ENCODE assay signal across 8 cellular contexts in the genomic region with DNA sequence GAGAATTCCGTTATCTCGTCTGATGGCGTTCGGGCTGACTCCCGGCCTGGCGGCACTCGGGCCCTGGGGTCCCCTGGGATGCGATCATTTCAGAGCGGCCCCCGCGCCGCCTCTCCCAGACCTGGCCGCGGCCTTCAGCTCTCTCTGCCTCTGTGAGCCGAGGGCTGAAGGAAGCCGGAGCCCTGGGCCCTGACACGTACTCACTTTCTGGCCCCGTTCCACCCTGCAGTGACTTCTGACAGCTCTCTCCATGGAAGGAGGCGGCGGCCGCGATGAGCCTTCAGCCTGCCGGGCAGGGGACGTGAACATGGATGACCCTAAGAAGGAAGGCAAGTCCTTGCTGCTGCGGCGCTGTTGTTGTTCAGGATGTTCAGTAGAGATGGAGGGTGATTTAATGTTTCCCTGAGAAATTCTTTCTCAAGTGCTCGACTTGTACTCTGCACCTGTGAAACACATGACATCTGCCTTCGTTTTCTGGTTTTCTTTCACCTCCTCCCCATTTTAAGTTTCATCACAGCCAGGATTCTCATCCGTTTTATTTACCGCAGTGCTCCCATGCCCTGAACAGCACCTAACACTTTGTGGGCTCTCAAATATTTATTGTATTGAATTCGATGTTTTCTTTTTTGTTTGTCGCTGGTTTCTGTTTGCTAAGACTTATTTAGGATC.
A peak's percentile ranks its signal among the peaks of the same experiment; 100 is the strongest.
DNase-seq lines count a peak whose midpoint lies in the region; ATAC-seq and TF ChIP-seq lines count a peak whose summit lies in the region.

No MANE protein-coding gene starts in this region.

- TF ChIP-seq CTCF in DOHH2 (IDR thresholded peaks at IDR 0.05; ENCODE audit: low read depth, low read length, poor library complexity, severe bottlenecking): no peak
- TF ChIP-seq CTCF in Loucy (conservative IDR thresholded peaks at IDR 0.05; ENCODE audit: low read length): no peak

- DNase-seq in activated naive CD8-positive, alpha-beta T cell treated with anti-CD3 and anti-CD28 coated beads, Interleukin-2, amount 50 U/mL, for 24 hours: peak; percentile 34
- DNase-seq in iPS-NIHi7 (ENCODE audit: extremely low spot score) (peak; percentile 43), MV-4-11 (lab: John Stamatoyannopoulos, UW) (no peak)

- peak overlapping the region; percentile 97 for H3K4me2 ChIP-seq in DOHH2 (ENCODE audit: low read length)
- H3K4me2 ChIP-seq in Loucy (ENCODE audit: low read depth, low read length, poor library complexity, severe bottlenecking): peak overlapping the region; percentile 77

- H3K4me3 Mint-ChIP-seq in activated naive CD8-positive, alpha-beta T cell treated with anti-CD3 and anti-CD28 coated beads, Interleukin-2, amount 50 U/mL, for 24 hours: peak overlapping the region; percentile 88
- peak overlapping the region; percentile 92 for H3K4me3 Mint-ChIP-seq in stimulated activated naive CD8-positive, alpha-beta T cell treated with anti-CD3 and anti-CD28 coated beads, Interleukin-15, Interleukin-2, amounts not matched to agents 100 ng/mL and 50 ng/mL, for 24 hours

- H3K36me3 Mint-ChIP-seq in activated naive CD8-positive, alpha-beta T cell treated with anti-CD3 and anti-CD28 coated beads, Interleukin-2, amount 50 U/mL, for 24 hours (ENCODE audit: low read depth): peaks cover 32% of the 10 kb centered on the region
- H3K36me3 Mint-ChIP-seq in stimulated activated naive CD8-positive, alpha-beta T cell treated with anti-CD3 and anti-CD28 coated beads, Interleukin-15, Interleukin-2, amounts not matched to agents 100 ng/mL and 50 ng/mL, for 24 hours (ENCODE audit: low read depth): peaks cover 37% of the 10 kb centered on the region

- no peaks in the 10 kb centered on the region for H4K20me1 ChIP-seq in DOHH2 (ENCODE audit: control insufficient read depth, insufficient read depth, low read depth, low read length)
- H4K20me1 ChIP-seq in Loucy (ENCODE audit: insufficient read depth, low read length, poor library complexity, severe bottlenecking): peaks cover 2% of the 10 kb centered on the region

- H3K4me1 ChIP-seq in DOHH2 (ENCODE audit: control insufficient read depth, low read length) (peaks cover 54% of the 10 kb centered on the region), Loucy (ENCODE audit: insufficient read depth, low read length, poor library complexity, severe bottlenecking) (peaks cover 52% of the 10 kb centered on the region)

- no peaks in the 10 kb centered on the region for H3K9me2 ChIP-seq in DOHH2 (replicated peaks; ENCODE audit: control insufficient read depth, low read length)
- no peaks in the 10 kb centered on the region for H3K9me2 ChIP-seq in Loucy (replicated peaks; ENCODE audit: low read depth, low read length)

- peaks cover 3% of the 10 kb centered on the region for H3K27me3 Mint-ChIP-seq in activated naive CD8-positive, alpha-beta T cell treated with anti-CD3 and anti-CD28 coated beads, Interleukin-2, amount 50 U/mL, for 24 hours
- no peaks in the 10 kb centered on the region for H3K27me3 Mint-ChIP-seq in stimulated activated naive CD8-positive, alpha-beta T cell treated with anti-CD3 and anti-CD28 coated beads, Interleukin-15, Interleukin-2, amounts not matched to agents 100 ng/mL and 50 ng/mL, for 24 hours

- H3K27me3 ChIP-seq in DOHH2 (ENCODE audit: control insufficient read depth, low read length): no peaks in the 10 kb centered on the region
- no peaks in the 10 kb centered on the region for H3K27me3 ChIP-seq in Loucy (ENCODE audit: insufficient read depth, low read length, poor library complexity, severe bottlenecking)

- peaks cover 45% of the 10 kb centered on the region for H3K36me3 ChIP-seq in DOHH2 (ENCODE audit: control insufficient read depth, low read length)
- H3K36me3 ChIP-seq in Loucy (ENCODE audit: insufficient read depth, low read length): peaks cover 14% of the 10 kb centered on the region; the same call in 1 of the 2 replicates

- H3K79me2 ChIP-seq in DOHH2 (ENCODE audit: control insufficient read depth, low read length): peaks cover 63% of the 10 kb centered on the region
- H3K79me2 ChIP-seq in Loucy (ENCODE audit: insufficient read depth, low read length): peaks cover 73% of the 10 kb centered on the region

- peak overlapping the region; percentile 96 for H3K4me3 ChIP-seq in DOHH2 (ENCODE audit: low read length)
- H3K4me3 ChIP-seq in Loucy (ENCODE audit: low read length, poor library complexity, severe bottlenecking): peak overlapping the region; percentile 79

- no peaks in the 10 kb centered on the region for H3K9me3 ChIP-seq in DOHH2 (ENCODE audit: control insufficient read depth, insufficient read depth, low read length)
- no peaks in the 10 kb centered on the region for H3K9me3 ChIP-seq in Loucy (ENCODE audit: insufficient read depth, low read depth, low read length)

- peaks cover 38% of the 10 kb centered on the region for H3K4me1 Mint-ChIP-seq in activated naive CD8-positive, alpha-beta T cell treated with anti-CD3 and anti-CD28 coated beads, Interleukin-2, amount 50 U/mL, for 24 hours
- peaks cover 44% of the 10 kb centered on the region for H3K4me1 Mint-ChIP-seq in stimulated activated naive CD8-positive, alpha-beta T cell treated with anti-CD3 and anti-CD28 coated beads, Interleukin-15, Interleukin-2, amounts not matched to agents 100 ng/mL and 50 ng/mL, for 24 hours (ENCODE audit: low read depth)

- ATAC-seq in GM21529 (IDR thresholded peaks at IDR 0.05; ENCODE audit: unreplicated experiment) (peak; percentile 15), GM18858 (IDR thresholded peaks at IDR 0.05; ENCODE audit: unreplicated experiment) (no peak)
- ATAC-seq in activated naive CD8-positive, alpha-beta T cell treated with anti-CD3 and anti-CD28 coated beads, Interleukin-2, amount 50 U/mL, for 24 hours: peak; percentile 11

- H3K9ac ChIP-seq in Loucy (ENCODE audit: low read depth, low read length, poor library complexity, severe bottlenecking): peak overlapping the region; percentile 94

- peaks cover 6% of the 10 kb centered on the region for H3F3A ChIP-seq in DOHH2 (ENCODE audit: control insufficient read depth, insufficient read depth)
- H3F3A ChIP-seq in Loucy (ENCODE audit: low read depth): no peaks in the 10 kb centered on the region

- peak overlapping the region; percentile 28 for H3K27ac Mint-ChIP-seq in activated naive CD8-positive, alpha-beta T cell treated with anti-CD3 and anti-CD28 coated beads, Interleukin-2, amount 50 U/mL, for 24 hours
- peak overlapping the region; percentile 63 for H3K27ac Mint-ChIP-seq in stimulated activated naive CD8-positive, alpha-beta T cell treated with anti-CD3 and anti-CD28 coated beads, Interleukin-15, Interleukin-2, amounts not matched to agents 100 ng/mL and 50 ng/mL, for 24 hours

- peak overlapping the region; percentile 75 for H3K27ac ChIP-seq in DOHH2 (ENCODE audit: low read depth, low read length)

- H2AFZ ChIP-seq in Loucy (ENCODE audit: low read length): no peak overlapping the region; the same call in 1 of the 2 replicates

- H3K9me3 Mint-ChIP-seq in activated naive CD8-positive, alpha-beta T cell treated with anti-CD3 and anti-CD28 coated beads, Interleukin-2, amount 50 U/mL, for 24 hours: no peaks in the 10 kb centered on the region
- H3K9me3 Mint-ChIP-seq in stimulated activated naive CD8-positive, alpha-beta T cell treated with anti-CD3 and anti-CD28 coated beads, Interleukin-15, Interleukin-2, amounts not matched to agents 100 ng/mL and 50 ng/mL, for 24 hours: no peaks in the 10 kb centered on the region
